In genomic region chr15:90187257-90187868, GRCh38 we compare ENCODE assay signal across 12 cellular contexts. TPM values are rescaled to one million over a fixed set of nuclear protein-coding genes. Genes with fewer than 3 reads are reported as not detected.
DNase-seq lines count a peak whose midpoint lies in the region; ATAC-seq, FAIRE-seq and TF ChIP-seq lines count a peak whose summit lies in the region.
"Had no signal": no experiment of that assay in that cellular context is flagged by ENCODE, and none has a peak within 500 bp of the region (broad histone marks: within the 10 kb centered on the region; RNA-seq: fewer than 3 reads in every experiment).

No MANE protein-coding gene starts in this region.

- H3K4me3 ChIP-seq in HepG2 (replicated peaks in 1 of 3; ENCODE audit: insufficient read depth in 1 of 3, low read depth in 2 of 3, low read length in 3 of 3) (no peak overlapping the region), right lobe of liver (no peak overlapping the region), dorsolateral prefrontal cortex (peak overlapping the region in 2 of 59 donors; percentile 5 to 11), neutrophil (ENCODE audit: low read depth in 1 of 2, low read length in 1 of 2) (peak overlapping the region; percentile 28 to 96)
- H3K4me3 ChIP-seq: GM23248 had no signal

- no peaks in the 10 kb centered on the region for H4K20me1 ChIP-seq in HepG2 (ENCODE audit: insufficient read depth, low read length)

- H3K4me1 ChIP-seq in HepG2 (ENCODE audit: insufficient read depth, low read length) (peaks cover 57% of the 10 kb centered on the region), right lobe of liver (peaks cover 0 to 61% (median 21%) of the 10 kb centered on the region in 4 donors), neutrophil (ENCODE audit: control insufficient read depth in 1 of 2, insufficient read depth in 1 of 2, low read depth in 1 of 2, low read length in 1 of 2) (peaks cover 78 to 81% of the 10 kb centered on the region in 2 experiments)

- H3K27ac ChIP-seq in HepG2 (ENCODE audit: extremely low read length, insufficient read depth, low read length) (no peak overlapping the region), right lobe of liver (peak overlapping the region in 1 of 3 donors; percentile 29), dorsolateral prefrontal cortex (peak overlapping the region in 58 of 59 donors; percentile 6 to 98 (median 76)), neutrophil (peak overlapping the region; percentile 85)
- H3K27ac ChIP-seq: GM23248 had no signal

- ATAC-seq in HepG2 (no peak), right lobe of liver (no peak), HG02973 (IDR thresholded peaks at IDR 0.05; ENCODE audit: unreplicated experiment) (no peak)

- H3K4me2 ChIP-seq in HepG2 (ENCODE audit: low read depth, low read length) = no peak overlapping the region

- in situ Hi-C loops in HepG2 (cut with HindIII; ENCODE audit: extremely low pct_ligation_motif_present, low pct_unique_long_range_greater_than_20kb) = no loop called here

- TF ChIP-seq EP300 in HepG2 (IDR thresholded peaks at IDR 0.05; ENCODE audit: low read depth in 2 of 2, low read length in 2 of 2) (no peak), HepG2 (CRISPR knock-in tag; IDR thresholded peaks at IDR 0.05; ENCODE audit: borderline replicate concordance) (no peak)

- no peak overlapping the region for H2AFZ ChIP-seq in HepG2 (ENCODE audit: low read length)
- H2AFZ ChIP-seq: GM23248 had no signal

- FAIRE-seq in HepG2 (lab: Jason Lieb, UNC) = no peak

- TF ChIP-seq POLR2A in HepG2 (IDR thresholded peaks at IDR 0.05; ENCODE audit: insufficient read depth in 1 of 2, low read depth in 2 of 2, low read length in 2 of 2) (no peak), right lobe of liver (IDR thresholded peaks at IDR 0.05) (no peak)

- BruUV-seq in HepG2 (replicated peaks; lab: Mats Ljungman, UMichigan) = TSS peak; percentile 47

- H3K36me3 ChIP-seq in HepG2 (replicated peaks in 1 of 2; ENCODE audit: control insufficient read depth in 1 of 2, insufficient read depth in 2 of 2, low read length in 2 of 2) (no peaks in the 10 kb centered on the region), right lobe of liver (no peaks in the 10 kb centered on the region), neutrophil (peaks cover 16% of the 10 kb centered on the region)

- DNase-seq in HepG2 (ENCODE audit: low spot score) (no peak), right lobe of liver (no peak), dorsolateral prefrontal cortex (no peak), NCI-H2171 treated with DMSO at 0.1 percent for 48 hours (lab: John Stamatoyannopoulos, UW) (no peak), DMS79 treated with DMSO at 0.1 percent for 48 hours (lab: John Stamatoyannopoulos, UW) (no peak)
- no peak for DNase-seq in activated CD4-positive, CD25-positive, alpha-beta regulatory T cell treated with anti-CD3 and anti-CD28 coated beads, Interleukin-2, amount 50 U/mL, for 72 hours
- DNase-seq: amniotic stem cell, DMS53, GM23248, NCI-H510A had no signal

- POLR2A ChIA-PET in HepG2 (lab: Yijun Ruan, JAX) = interaction anchor here (1.1 to 1.7 kb wide), 2 partner anchors 14 to 21 kb away, joined by 3 to 7 read pairs; partner anchors contain the start of gene SEMA4B

- TF ChIP-seq RAD21 in HepG2 (CRISPR knock-in tag; IDR thresholded peaks at IDR 0.05) = no peak

- no peak overlapping the region for H3K9ac ChIP-seq in HepG2 (ENCODE audit: insufficient read depth, low read depth, low read length)
- H3K9ac ChIP-seq: GM23248 had no signal

- 73% methylated on average over 8 of the region's 8 CpGs for WGBS in HepG2 (ENCODE audit: low lambda C conversion rate)
- 43% methylated on average over 5 of the region's 8 CpGs for WGBS in right lobe of liver (ENCODE audit: insufficient coverage, low coverage, low lambda C conversion rate, missing lambda C conversion rate)

- no peaks in the 10 kb centered on the region for H3K79me2 ChIP-seq in HepG2 (ENCODE audit: insufficient read depth, low read length)

- H3K27me3 ChIP-seq in HepG2 (ENCODE audit: control insufficient read depth in 1 of 2, insufficient read depth in 2 of 2, low read length in 2 of 2) (no peaks in the 10 kb centered on the region), right lobe of liver (no peaks in the 10 kb centered on the region), dorsolateral prefrontal cortex (no peaks in the 10 kb centered on the region), neutrophil (no peaks in the 10 kb centered on the region)

- CTCF ChIA-PET in HepG2 (lab: Yijun Ruan, JAX; ENCODE audit: low intra/inter-chr PET ratio, low total read pairs) = no interaction called here

- TF ChIP-seq CTCF in HepG2 (CRISPR knock-in tag; IDR thresholded peaks at IDR 0.05) (no peak), right lobe of liver (IDR thresholded peaks at IDR 0.05) (no peak), dorsolateral prefrontal cortex (IDR thresholded peaks at IDR 0.05 in 54 of 56, conservative IDR thresholded peaks at IDR 0.05 in 2 of 56; ENCODE audit: low read depth in 1 of 56, partially characterized antibody in 56 of 56) (no peak), neutrophil (IDR thresholded peaks at IDR 0.05) (no peak)

- H3K9me3 ChIP-seq in HepG2 (ENCODE audit: low read length) = no peaks in the 10 kb centered on the region
- no peaks in the 10 kb centered on the region for H3K9me3 ChIP-seq in right lobe of liver
- no peaks in the 10 kb centered on the region for H3K9me3 ChIP-seq in neutrophil

- intact Hi-C loops in HepG2 (cut with micrococcal nuclease; ENCODE audit: unreplicated experiment) (no loop called here), right lobe of liver (cut with DNase I) (no loop called here), dorsolateral prefrontal cortex (cut with DNase I) (loop anchor here in 1 of 2 donors (5.0 kb wide), 1 partner anchor 35 kb away; no protein-coding TSS in a partner anchor)

RNA-seq across cellular contexts. Expression of gene SEMA4B, which starts 13.8 kb away (rescaled TPM):
- total RNA-seq in HepG2 (2016; rRNA removed; fragmentation: Illumina TruSeq; extraction: Trizol) (1.3 and 2.1 TPM in 2 replicates), right lobe of liver (10 to 100 TPM; 17.1 to 67.7 (median 20.3) TPM), dorsolateral prefrontal cortex (100 to 1,000 TPM in 10 of 120 experiments, 10 to 100 TPM in 110; 21.9 to 147 (median 66.9) TPM)
- total RNA-seq in HepG2 (2016; cell fraction: cytosol; rRNA removed; fragmentation: Illumina TruSeq; extraction: Trizol; ENCODE audit: low read depth) = 2.8 and 3.6 TPM in 2 replicates
- total RNA-seq in HepG2 (2016; cell fraction: insoluble cytoplasmic fraction; rRNA removed; fragmentation: Illumina TruSeq; extraction: Trizol) = 1.8 and 2.7 TPM in 2 replicates
- 1.5 and 1.8 TPM in 2 replicates for total RNA-seq in HepG2 (2016; cell fraction: membrane; rRNA removed; fragmentation: Illumina TruSeq; extraction: Trizol)
- 4.4 and 5.3 TPM in 2 replicates for total RNA-seq in HepG2 (2016; cell fraction: nucleus; rRNA removed; fragmentation: Illumina TruSeq; extraction: Trizol)
- 17.0 and 31.8 TPM in 2 replicates for polyA plus RNA-seq in HepG2 (2011; rRNA removed)
- 11.3 and 13.8 TPM in 2 replicates for polyA plus RNA-seq in HepG2 (2011; cell fraction: cytosol; rRNA removed)
- 63.8 and 71.1 TPM in 2 replicates for polyA plus RNA-seq in HepG2 (2011; cell fraction: nucleus; rRNA removed)
- polyA plus RNA-seq in HepG2 (2012) = 11.2 and 22.4 TPM in 2 replicates
- polyA plus RNA-seq in HepG2 (2016; cell fraction: cytosol; fragmentation: Illumina TruSeq; extraction: Trizol; ENCODE audit: low read depth) = 0.40 and 0.47 TPM in 2 replicates
- polyA plus RNA-seq in HepG2 (2016; cell fraction: insoluble cytoplasmic fraction; fragmentation: Illumina TruSeq; extraction: Trizol; ENCODE audit: low read depth) = 2.0 and 2.2 TPM in 2 replicates
- 0.70 and 1.2 TPM in 2 replicates for polyA plus RNA-seq in HepG2 (2016; cell fraction: membrane; fragmentation: Illumina TruSeq; extraction: Trizol; ENCODE audit: low read depth)
- 14.4 and 14.8 TPM in 2 replicates for polyA plus RNA-seq in HepG2 (2016; cell fraction: nucleus; fragmentation: Illumina TruSeq; extraction: Trizol; ENCODE audit: insufficient read depth, low read depth)
- 42.2 and 71.8 TPM in 2 replicates for polyA minus RNA-seq in HepG2 (2011; rRNA and poly(A)+ RNA removed; ENCODE audit: low replicate concordance)
- polyA minus RNA-seq in HepG2 (2011; cell fraction: cytosol; rRNA and poly(A)+ RNA removed) = 25.4 and 35.9 TPM in 2 replicates
- polyA minus RNA-seq in HepG2 (2011; cell fraction: nucleus; rRNA and poly(A)+ RNA removed) = 35.4 and 39.4 TPM in 2 replicates

RNA-seq across cellular contexts. Expression of gene CIB1, which starts 46.4 kb away (rescaled TPM):
- total RNA-seq in HepG2 (2016; rRNA removed; fragmentation: Illumina TruSeq; extraction: Trizol) (38.7 and 52.4 TPM in 2 replicates), right lobe of liver (10 to 100 TPM; 43.4 to 83.0 (median 51.0) TPM), dorsolateral prefrontal cortex (10 to 100 TPM; 22.2 to 60.6 (median 33.3) TPM)
- total RNA-seq in HepG2 (2016; cell fraction: cytosol; rRNA removed; fragmentation: Illumina TruSeq; extraction: Trizol; ENCODE audit: low read depth) = 18.8 and 20.6 TPM in 2 replicates
- total RNA-seq in HepG2 (2016; cell fraction: insoluble cytoplasmic fraction; rRNA removed; fragmentation: Illumina TruSeq; extraction: Trizol) = 43.1 and 52.3 TPM in 2 replicates
- 30.4 and 35.8 TPM in 2 replicates for total RNA-seq in HepG2 (2016; cell fraction: membrane; rRNA removed; fragmentation: Illumina TruSeq; extraction: Trizol)
- 22.1 and 24.2 TPM in 2 replicates for total RNA-seq in HepG2 (2016; cell fraction: nucleus; rRNA removed; fragmentation: Illumina TruSeq; extraction: Trizol)
- polyA plus RNA-seq in HepG2 (2011; rRNA removed) = 72.7 and 73.6 TPM in 2 replicates
- 50.7 and 83.9 TPM in 2 replicates for polyA plus RNA-seq in HepG2 (2011; cell fraction: cytosol; rRNA removed)
- 47.6 and 49.0 TPM in 2 replicates for polyA plus RNA-seq in HepG2 (2011; cell fraction: nucleus; rRNA removed)
- polyA plus RNA-seq in HepG2 (2012) = 22.9 and 33.8 TPM in 2 replicates
- 38.0 and 44.9 TPM in 2 replicates for polyA plus RNA-seq in HepG2 (2016; cell fraction: cytosol; fragmentation: Illumina TruSeq; extraction: Trizol; ENCODE audit: low read depth)
- 88.2 and 89.6 TPM in 2 replicates for polyA plus RNA-seq in HepG2 (2016; cell fraction: insoluble cytoplasmic fraction; fragmentation: Illumina TruSeq; extraction: Trizol; ENCODE audit: low read depth)
- polyA plus RNA-seq in HepG2 (2016; cell fraction: membrane; fragmentation: Illumina TruSeq; extraction: Trizol; ENCODE audit: low read depth) = 44.3 and 53.1 TPM in 2 replicates
- polyA plus RNA-seq in HepG2 (2016; cell fraction: nucleus; fragmentation: Illumina TruSeq; extraction: Trizol; ENCODE audit: insufficient read depth, low read depth) = 71.0 and 73.3 TPM in 2 replicates
- 45.8 and 91.0 TPM in 2 replicates for polyA minus RNA-seq in HepG2 (2011; rRNA and poly(A)+ RNA removed; ENCODE audit: low replicate concordance)
- polyA minus RNA-seq in HepG2 (2011; cell fraction: cytosol; rRNA and poly(A)+ RNA removed) = 10.3 and 12.9 TPM in 2 replicates
- polyA minus RNA-seq in HepG2 (2011; cell fraction: nucleus; rRNA and poly(A)+ RNA removed) = 5.7 TPM in 2 replicates

RNA-seq across cellular contexts. Expression of gene GDPGP1, which starts 46.6 kb away (rescaled TPM):
- total RNA-seq in HepG2 (2016; rRNA removed; fragmentation: Illumina TruSeq; extraction: Trizol) = 4.3 and 5.0 TPM in 2 replicates
- total RNA-seq in HepG2 (2016; cell fraction: cytosol; rRNA removed; fragmentation: Illumina TruSeq; extraction: Trizol; ENCODE audit: low read depth) = 1.2 TPM in 2 replicates
- total RNA-seq in HepG2 (2016; cell fraction: insoluble cytoplasmic fraction; rRNA removed; fragmentation: Illumina TruSeq; extraction: Trizol) = 5.0 and 6.6 TPM in 2 replicates
- 2.4 and 2.8 TPM in 2 replicates for total RNA-seq in HepG2 (2016; cell fraction: membrane; rRNA removed; fragmentation: Illumina TruSeq; extraction: Trizol)
- 4.7 and 4.8 TPM in 2 replicates for total RNA-seq in HepG2 (2016; cell fraction: nucleus; rRNA removed; fragmentation: Illumina TruSeq; extraction: Trizol)
- 1.5 and 2.2 TPM in 2 replicates for polyA plus RNA-seq in HepG2 (2011; rRNA removed)
- polyA plus RNA-seq in HepG2 (2011; cell fraction: cytosol; rRNA removed) = 0.83 and 1.3 TPM in 2 replicates
- polyA plus RNA-seq in HepG2 (2011; cell fraction: nucleus; rRNA removed) = 6.5 and 7.4 TPM in 2 replicates
- 0.84 and 1.2 TPM in 2 replicates for polyA plus RNA-seq in HepG2 (2012)
- 0.17 and 0.42 TPM in 2 replicates for polyA plus RNA-seq in HepG2 (2016; cell fraction: cytosol; fragmentation: Illumina TruSeq; extraction: Trizol; ENCODE audit: low read depth)
- polyA plus RNA-seq in HepG2 (2016; cell fraction: insoluble cytoplasmic fraction; fragmentation: Illumina TruSeq; extraction: Trizol; ENCODE audit: low read depth) = 2.4 and 3.1 TPM in 2 replicates
- polyA plus RNA-seq in HepG2 (2016; cell fraction: membrane; fragmentation: Illumina TruSeq; extraction: Trizol; ENCODE audit: low read depth) = 0.72 and 0.86 TPM in 2 replicates
- 2.7 and 3.3 TPM in 2 replicates for polyA plus RNA-seq in HepG2 (2016; cell fraction: nucleus; fragmentation: Illumina TruSeq; extraction: Trizol; ENCODE audit: insufficient read depth, low read depth)
- 18.9 and 23.4 TPM in 2 replicates for polyA minus RNA-seq in HepG2 (2011; rRNA and poly(A)+ RNA removed; ENCODE audit: low replicate concordance)
- 1.2 and 3.0 TPM in 2 replicates for polyA minus RNA-seq in HepG2 (2011; cell fraction: cytosol; rRNA and poly(A)+ RNA removed)
- polyA minus RNA-seq in HepG2 (2011; cell fraction: nucleus; rRNA and poly(A)+ RNA removed) = 12.5 and 15.4 TPM in 2 replicates
- 10 to 100 TPM in 2 of 6 experiments, 1 to 10 TPM in 4; 3.6 to 13.6 (median 7.3) TPM for total RNA-seq in right lobe of liver
- 10 to 100 TPM in 109 of 120 experiments, 1 to 10 TPM in 11; 7.3 to 21.9 (median 14.1) TPM for total RNA-seq in dorsolateral prefrontal cortex

Comparison
In these comparisons a context has a peak if more than half of its experiments do, and no peak if none do; other contexts are left out.
1. H3K4me3 ChIP-seq: peak in neutrophil (2 of 2); none in HepG2 (0 of 3) and right lobe of liver (0 of 3).